ENCODE assay signal across 8 cellular contexts in genomic region chr17:64794113-64794512, GRCh38.
DNase-seq lines count a peak whose midpoint lies in the region; ATAC-seq and TF ChIP-seq lines count a peak whose summit lies in the region.
"Not testable (repeated sequence)": the region's sequence is repeated elsewhere in the genome, so short reads cannot be mapped to it uniquely, and the experiment has no call there.

No MANE protein-coding gene starts in this region.

- not testable (repeated sequence) for H3K9me3 ChIP-seq in BLaER1 treated with 17β-estradiol and CSF1 and Interleukin-3, amounts not matched to agents 10 nM and 100 nM (replicated peaks in 1 of 11); colonic mucosa; esophagus muscularis mucosa; neutrophil; suprapubic skin

- peaks cover 0 to 31% (median 7%) of the 10 kb centered on the region in 11 experiments; a peak in 9 of 22 replicates for H3K36me3 ChIP-seq in BLaER1 treated with 17β-estradiol and CSF1 and Interleukin-3, amounts not matched to agents 10 nM and 100 nM
- not testable (repeated sequence) for H3K36me3 ChIP-seq in colonic mucosa
- H3K36me3 ChIP-seq in esophagus muscularis mucosa (peaks cover 19 to 79% (median 41%) of the 10 kb centered on the region in 4 donors), neutrophil (peaks cover 48% of the 10 kb centered on the region), suprapubic skin (peaks cover 21% of the 10 kb centered on the region)

- H4K20me1 ChIP-seq in BLaER1 treated with 17β-estradiol and CSF1 and Interleukin-3, amounts not matched to agents 10 nM and 100 nM: peaks cover 0 to 12% (median 0%) of the 10 kb centered on the region in 11 experiments; a peak in 6 of 22 replicates

- DNase-seq in HL-60 (ENCODE audit: low read depth in 1 of 2, low spot score in 1 of 2); esophagus muscularis mucosa (ENCODE audit: extremely low spot score); left colon: not testable (repeated sequence)
- peak; percentile 33 for DNase-seq in activated effector memory CD4-positive, alpha-beta T cell treated with anti-CD3 and anti-CD28 coated beads, Interleukin-2, amount 50 U/mL, for 16 hours
- DNase-seq in colonic mucosa: peak; percentile 40
- DNase-seq in suprapubic skin (ENCODE audit: low spot score in 2 of 2): peak; percentile 63 to 67

- H3K27ac ChIP-seq in BLaER1 treated with 17β-estradiol and CSF1 and Interleukin-3, amounts not matched to agents 10 nM and 100 nM: peak overlapping the region in 9 of 11 experiments; percentile 22 to 91 (median 74); a peak in 17 of 22 replicates
- H3K27ac ChIP-seq in HL-60 (replicated peaks) (peak overlapping the region; percentile 69), colonic mucosa (peak overlapping the region; percentile 82), esophagus muscularis mucosa (replicated peaks in 1 of 4) (peak overlapping the region in 3 of 4 donors; percentile 14 to 62 (median 39)), neutrophil (peak overlapping the region; percentile 87), suprapubic skin (peak overlapping the region; percentile 75)

- H3K4me2 ChIP-seq in BLaER1 treated with 17β-estradiol and CSF1 and Interleukin-3, amounts not matched to agents 10 nM and 100 nM: peak overlapping the region; percentile 3 to 95 (median 87); a peak in 19 of 22 replicates

- not testable (repeated sequence) for TF ChIP-seq POLR2A in esophagus muscularis mucosa (IDR thresholded peaks at IDR 0.05; ENCODE audit: low read depth); suprapubic skin (IDR thresholded peaks at IDR 0.05)

- H3K27me3 ChIP-seq in BLaER1 treated with 17β-estradiol and CSF1 and Interleukin-3, amounts not matched to agents 10 nM and 100 nM; HL-60 (ENCODE audit: insufficient read depth, poor library complexity, severe bottlenecking); colonic mucosa; esophagus muscularis mucosa; neutrophil; suprapubic skin: not testable (repeated sequence)

- TF ChIP-seq EP300 in esophagus muscularis mucosa (IDR thresholded peaks at IDR 0.05); suprapubic skin (IDR thresholded peaks at IDR 0.05): not testable (repeated sequence)

- peak; percentile 16 for ATAC-seq in left colon

- peak overlapping the region in 7 of 11 experiments; percentile 6 to 77 (median 67); a peak in 12 of 22 replicates for H3K9ac ChIP-seq in BLaER1 treated with 17β-estradiol and CSF1 and Interleukin-3, amounts not matched to agents 10 nM and 100 nM
- not testable (repeated sequence) for H3K9ac ChIP-seq in colonic mucosa (ENCODE audit: low read depth in 2 of 2, low read length in 2 of 2)

- 83% methylated on average over 4 of the region's 4 CpGs for WGBS in esophagus muscularis mucosa
- WGBS in suprapubic skin: 4% methylated on average over 2 of the region's 4 CpGs

- TF ChIP-seq CTCF in HL-60 (IDR thresholded peaks at IDR 0.05; ENCODE audit: insufficient read depth, low read length); colonic mucosa (IDR thresholded peaks at IDR 0.05); esophagus muscularis mucosa (IDR thresholded peaks at IDR 0.05); neutrophil (IDR thresholded peaks at IDR 0.05); suprapubic skin (IDR thresholded peaks at IDR 0.05): not testable (repeated sequence)

- intact Hi-C loops in colonic mucosa (cut with DNase I); esophagus muscularis mucosa (cut with DNase I); left colon (cut with DNase I, micrococcal nuclease): not testable (repeated sequence)

- 0 out of 20 replicates have a peak overlapping the region, but pooled peaks of 1 of the 10 experiments have one; percentile 13 for H3K4me3 ChIP-seq in BLaER1 treated with 17β-estradiol and CSF1 and Interleukin-3, amounts not matched to agents 10 nM and 100 nM
- not testable (repeated sequence) for H3K4me3 ChIP-seq in HL-60 (replicated peaks; ENCODE audit: insufficient read depth, low read length); colonic mucosa; esophagus muscularis mucosa; suprapubic skin
- peak overlapping the region; percentile 23 to 43 for H3K4me3 ChIP-seq in neutrophil (ENCODE audit: low read depth in 1 of 2, low read length in 1 of 2)

- H3K4me1 ChIP-seq in BLaER1 treated with 17β-estradiol and CSF1 and Interleukin-3, amounts not matched to agents 10 nM and 100 nM: peaks cover 72 to 96% (median 89%) of the 10 kb centered on the region in 10 experiments
- not testable (repeated sequence) for H3K4me1 ChIP-seq in colonic mucosa, esophagus muscularis mucosa
- H3K4me1 ChIP-seq in neutrophil (ENCODE audit: control insufficient read depth in 1 of 2, insufficient read depth in 1 of 2, low read depth in 1 of 2, low read length in 1 of 2) (peaks cover 50 to 52% of the 10 kb centered on the region in 2 experiments), suprapubic skin (peaks cover 20% of the 10 kb centered on the region)
